10 cellular contexts compared by ENCODE assay signal in genomic region chr10:30186371-30186875, GRCh38.
DNase-seq lines count a peak whose midpoint lies in the region; ATAC-seq and TF ChIP-seq lines count a peak whose summit lies in the region.
"Had no signal": no experiment of that assay in that cellular context is flagged by ENCODE, and none has a peak within 500 bp of the region (broad histone marks: within the 10 kb centered on the region; RNA-seq: fewer than 3 reads in every experiment).

No MANE protein-coding gene starts in this region.

- in situ Hi-C loops in brain microvascular endothelial cell (cut with HindIII; ENCODE audit: low pct_ligation_motif_present, low sequenced_read_pairs), result no loop called here

- H3K27ac ChIP-seq in brain microvascular endothelial cell, result peak overlapping the region; percentile 18
- no peak overlapping the region for H3K27ac ChIP-seq in effector memory CD4-positive, alpha-beta T cell (ENCODE audit: insufficient read depth, low read length, poor library complexity, severe bottlenecking)

- no peaks in the 10 kb centered on the region for H3K9me3 ChIP-seq in effector memory CD4-positive, alpha-beta T cell (ENCODE audit: control insufficient read depth, low read length)

- no peaks in the 10 kb centered on the region for H3K36me3 ChIP-seq in brain microvascular endothelial cell (replicated peaks)
- H3K36me3 ChIP-seq in effector memory CD4-positive, alpha-beta T cell (ENCODE audit: control insufficient read depth, insufficient read depth, low read length), result no peaks in the 10 kb centered on the region

- no peak overlapping the region for H3K4me3 ChIP-seq in brain microvascular endothelial cell (ENCODE audit: low read depth, low read length)
- H3K4me3 ChIP-seq in effector memory CD4-positive, alpha-beta T cell (ENCODE audit: insufficient read depth, low read depth, low read length, poor library complexity, severe bottlenecking), result no peak overlapping the region

- H3K27me3 ChIP-seq in brain microvascular endothelial cell (replicated peaks), result no peaks in the 10 kb centered on the region
- H3K27me3 ChIP-seq in effector memory CD4-positive, alpha-beta T cell (replicated peaks; ENCODE audit: control insufficient read depth, insufficient read depth, low read length, poor library complexity, severe bottlenecking), result no peaks in the 10 kb centered on the region

- TF ChIP-seq CTCF in brain microvascular endothelial cell (IDR thresholded peaks at IDR 0.05; ENCODE audit: low read depth, low read length, missing control alignments), result peak; percentile 45

- no peaks in the 10 kb centered on the region for H3K4me1 ChIP-seq in effector memory CD4-positive, alpha-beta T cell (ENCODE audit: control insufficient read depth, insufficient read depth, low read length, poor library complexity, severe bottlenecking)

- ATAC-seq in HG02798 (IDR thresholded peaks at IDR 0.05; ENCODE audit: poor library complexity, unreplicated experiment) (peak; percentile 81), HG03196 (IDR thresholded peaks at IDR 0.05; ENCODE audit: unreplicated experiment) (no peak), GM18873 (IDR thresholded peaks at IDR 0.05; ENCODE audit: low FRiP score, unreplicated experiment) (no peak), HG03457 (IDR thresholded peaks at IDR 0.05; ENCODE audit: unreplicated experiment) (no peak)
- ATAC-seq: activated CD4-positive, CD25-positive, alpha-beta regulatory T cell treated with anti-CD3 and anti-CD28 coated beads, Interleukin-2, amount 50 U/mL, for 24 hours; stimulated activated effector memory CD8-positive, alpha-beta T cell treated with anti-CD3 and anti-CD28 coated beads, Interleukin-12 subunit alpha, Interleukin-12 subunit beta, amount 100 ng/mL, for 72 hours had no signal

- DNase-seq in AG08395 (ENCODE audit: low spot score) (peak; percentile 12), brain microvascular endothelial cell (peak; percentile 25), medulla oblongata (ENCODE audit: extremely low spot score) (peak; percentile 8)
- no peak for DNase-seq in effector memory CD4-positive, alpha-beta T cell

Comparison
In these comparisons a context has a peak if more than half of its experiments do, and no peak if none do; other contexts are left out.
1. DNase-seq: peak in AG08395 (single experiment), brain microvascular endothelial cell (single experiment) and medulla oblongata (single experiment); none in effector memory CD4-positive, alpha-beta T cell (0 of 3).